10 cellular contexts compared by ENCODE assay signal in the genomic region with DNA sequence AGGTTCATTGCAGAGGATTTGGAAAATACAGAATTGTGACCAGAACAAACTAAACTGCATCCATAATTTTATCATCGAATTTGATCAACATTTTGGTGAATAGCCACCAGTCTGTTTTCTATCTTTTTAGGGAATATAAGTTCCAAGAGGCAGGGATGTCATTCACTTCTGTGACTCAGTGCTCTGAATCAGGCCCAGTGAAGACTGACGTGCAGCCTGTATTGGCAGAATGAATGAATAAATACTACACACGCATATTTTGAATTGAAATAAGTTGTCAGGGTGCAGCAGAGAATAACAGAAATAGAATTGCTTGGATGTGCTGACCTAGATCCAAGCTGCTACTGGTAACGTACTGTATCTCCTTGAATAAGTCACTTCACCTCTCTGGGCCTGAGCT. TPM values are rescaled to one million over a fixed set of nuclear protein-coding genes. Genes with fewer than 3 reads are reported as not detected.
DNase-seq lines count a peak whose midpoint lies in the region; ATAC-seq, FAIRE-seq and TF ChIP-seq lines count a peak whose summit lies in the region.
"Had no signal": no experiment of that assay in that cellular context is flagged by ENCODE, and none has a peak within 500 bp of the region (broad histone marks: within the 10 kb centered on the region; RNA-seq: fewer than 3 reads in every experiment).

No MANE protein-coding gene starts in this region.

- intact Hi-C loops in heart left ventricle (cut with DNase I) (loop anchor here in 7 of 10 donors (5.0 kb wide), 4 partner anchors 43 to 98 kb away; no protein-coding TSS in a partner anchor), Right ventricle myocardium inferior (cut with DNase I) (loop anchor here (5.0 kb wide), 1 partner anchor 193 kb away; a partner anchor contains a TSS), breast epithelium (cut with DNase I; ENCODE audit: low total_unique reads) (no loop called here)

- H3K4me1 Mint-ChIP-seq in type B pancreatic cell (ENCODE audit: unreplicated experiment), result peaks cover 44% of the 10 kb centered on the region

- H3K4me3 Mint-ChIP-seq in type B pancreatic cell, result peak overlapping the region; percentile 88

- H3K4me1 ChIP-seq in heart left ventricle, result peaks cover 0 to 56% (median 21%) of the 10 kb centered on the region in 12 donors
- peaks cover 8 to 9% of the 10 kb centered on the region in 2 donors for H3K4me1 ChIP-seq in breast epithelium
- H3K4me1 ChIP-seq in lung (ENCODE audit: control insufficient read depth in 2 of 2, insufficient read depth in 2 of 2, low read length in 2 of 2), result peaks cover 4 to 14% of the 10 kb centered on the region in 2 donors

- no peak overlapping the region for H3K4me3 ChIP-seq in heart left ventricle
- H3K4me3 ChIP-seq in breast epithelium, result no peak overlapping the region
- H3K4me3 ChIP-seq in lung, result no peak overlapping the region

- ATAC-seq in heart left ventricle (no peak), Right ventricle myocardium inferior (no peak), lung (ENCODE audit: insufficient read depth, low FRiP score) (no peak), HG03095 (IDR thresholded peaks at IDR 0.05; ENCODE audit: unreplicated experiment) (no peak)

- H3K9me3 ChIP-seq in heart left ventricle (no peaks in the 10 kb centered on the region), breast epithelium (no peaks in the 10 kb centered on the region), lung (ENCODE audit: control insufficient read depth in 2 of 2, insufficient read depth in 1 of 2, low read length in 1 of 2) (no peaks in the 10 kb centered on the region)

- no peaks in the 10 kb centered on the region for H3K27me3 Mint-ChIP-seq in type B pancreatic cell

- TF ChIP-seq CTCF in heart left ventricle (IDR thresholded peaks at IDR 0.05), result no peak
- no peak for TF ChIP-seq CTCF in breast epithelium (IDR thresholded peaks at IDR 0.05)
- no peak for TF ChIP-seq CTCF in lung (IDR thresholded peaks at IDR 0.05; ENCODE audit: control extremely low read depth, extremely low read depth)
- no peak for TF ChIP-seq CTCF in type B pancreatic cell (conservative IDR thresholded peaks at IDR 0.05)

- TF ChIP-seq POLR2A in heart left ventricle (IDR thresholded peaks at IDR 0.05) (no peak), breast epithelium (IDR thresholded peaks at IDR 0.05) (no peak)

- peaks cover 16% of the 10 kb centered on the region for H3K36me3 Mint-ChIP-seq in type B pancreatic cell
- H3K36me3 Mint-ChIP-seq: T-cell had no signal

- peaks cover 0 to 4% (median 0%) of the 10 kb centered on the region in 9 donors for H3K36me3 ChIP-seq in heart left ventricle
- no peaks in the 10 kb centered on the region for H3K36me3 ChIP-seq in breast epithelium
- H3K36me3 ChIP-seq in lung (ENCODE audit: control insufficient read depth in 2 of 2, insufficient read depth in 2 of 2, low read length in 2 of 2), result no peaks in the 10 kb centered on the region

- 78 to 90% (median 82%) methylated on average over 4 of the region's 4 CpGs for WGBS in heart left ventricle, 4 donors
- 80 to 88% methylated on average over 4 of the region's 4 CpGs for WGBS in lung, 2 donors

- peak overlapping the region in 11 of 12 donors; percentile 81 to 99 (median 90) for H3K27ac ChIP-seq in heart left ventricle
- H3K27ac ChIP-seq in breast epithelium, result peak overlapping the region; percentile 97
- H3K27ac ChIP-seq in lung (ENCODE audit: low read depth in 1 of 2, low read length in 1 of 2), result peak overlapping the region; percentile 56 to 88

- peak overlapping the region; percentile 99 for H3K27ac Mint-ChIP-seq in type B pancreatic cell

- no peaks in the 10 kb centered on the region for H3K27me3 ChIP-seq in heart left ventricle
- H3K27me3 ChIP-seq in breast epithelium, result no peaks in the 10 kb centered on the region
- no peaks in the 10 kb centered on the region for H3K27me3 ChIP-seq in lung (ENCODE audit: control insufficient read depth, insufficient read depth)

- DNase-seq in heart left ventricle (no peak), Right ventricle myocardium inferior (ENCODE audit: missing footprints) (no peak), breast epithelium (ENCODE audit: low spot score in 2 of 2) (no peak), lung (ENCODE audit: low spot score) (no peak), type B pancreatic cell (ENCODE audit: extremely low spot score, unreplicated experiment) (no peak), RCC 7860 (ENCODE audit: low spot score) (no peak), SKM-1 (lab: John Stamatoyannopoulos, UW; ENCODE audit: unreplicated experiment) (no peak)
- DNase-seq: GF-D8, T-cell had no signal

- no peak for FAIRE-seq in RCC 7860 (lab: Jason Lieb, UNC)

- H3K9me3 Mint-ChIP-seq in type B pancreatic cell, result peaks cover 4% of the 10 kb centered on the region
- H3K9me3 Mint-ChIP-seq: T-cell had no signal

RNA-seq across cellular contexts. Expression of a gene that starts 1.3 kb away (rescaled TPM):
- 100 to 1,000 TPM in 6 of 9 donors, 10 to 100 TPM in 3; 67.9 to 281 (median 175) TPM for total RNA-seq in heart left ventricle
- polyA plus RNA-seq in heart left ventricle, result 10 to 100 TPM; 16.4 to 83.0 TPM
- 129 TPM for total RNA-seq in Right ventricle myocardium inferior
- total RNA-seq in breast epithelium, result 100 to 1,000 TPM; 207 to 759 (median 444) TPM
- total RNA-seq in lung, result 100 to 1,000 TPM in 1 of 2 donors, 10 to 100 TPM in 1; 67.5 to 348 TPM
- polyA plus RNA-seq in lung, result 100 to 1,000 TPM in 1 of 2 donors, 10 to 100 TPM in 1; 91.7 to 243 TPM
- total RNA-seq in type B pancreatic cell (ENCODE audit: low replicate concordance), result 340 and 2,561 TPM in 2 replicates
